ENCODE assay signal across 3 cellular contexts in the genomic region with DNA sequence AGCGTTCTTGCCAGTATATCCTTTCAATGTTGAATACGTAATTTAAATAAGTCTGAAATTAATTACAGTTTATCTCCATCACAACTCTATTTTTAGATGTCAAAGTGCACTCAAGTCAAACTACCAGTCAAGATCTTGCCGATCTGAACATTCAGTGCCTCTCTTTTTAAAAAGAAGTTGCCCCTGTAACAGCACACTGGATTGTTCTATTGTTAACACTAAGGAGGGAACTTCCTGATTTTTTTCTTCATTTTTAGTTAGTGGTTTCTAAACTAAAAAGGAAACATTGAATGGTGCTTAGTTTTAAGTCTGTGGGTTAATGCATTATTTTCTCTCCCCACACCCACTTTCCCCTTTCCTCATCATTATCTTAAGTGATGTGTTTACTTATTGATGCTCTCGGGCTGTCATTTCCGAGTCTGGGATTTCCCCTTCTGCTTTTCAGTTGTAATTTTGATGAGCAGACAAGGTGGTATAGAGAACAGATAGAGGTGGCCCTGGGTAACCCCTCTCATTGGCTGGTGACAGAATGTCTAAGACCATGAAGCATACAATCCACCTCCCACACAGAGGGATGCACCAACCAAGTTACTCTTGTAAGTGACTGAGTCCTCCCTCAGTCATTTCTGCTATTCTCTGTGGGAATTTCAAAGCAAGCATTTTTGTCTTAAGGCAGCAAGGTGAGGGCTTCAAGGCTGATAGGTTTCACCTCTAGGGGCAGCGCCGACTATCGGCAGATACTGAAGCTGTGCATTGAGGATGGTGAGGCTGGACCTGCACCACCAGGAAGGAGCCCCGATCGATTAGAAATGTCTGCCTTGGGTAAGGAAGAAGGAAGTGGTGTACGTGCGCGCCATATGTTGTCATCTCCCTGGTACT.
TF ChIP-seq lines count a peak whose summit lies in the region.

No MANE protein-coding gene starts in this region.

TF ChIP-seq in SK-N-SH treated with all-trans-retinoic acid at 6 μM for 48 hours, 23 proteins besides CTCF, POLR2A, EP300 and RAD21 (continued from another document and continues in another):
- no peak for TF ChIP-seq ARNTL (CRISPR knock-in tag; IDR thresholded peaks at IDR 0.05; ENCODE audit: borderline replicate concordance, low read depth)
- no peak for TF ChIP-seq ISL1 (CRISPR knock-in tag; IDR thresholded peaks at IDR 0.05)
- no peak for TF ChIP-seq CSRNP3 (CRISPR knock-in tag; IDR thresholded peaks at IDR 0.05)
- TF ChIP-seq OSR1 (CRISPR knock-in tag; IDR thresholded peaks at IDR 0.05), result no peak
- TF ChIP-seq ZFP3 (CRISPR knock-in tag; IDR thresholded peaks at IDR 0.05), result no peak
- TF ChIP-seq CSDC2 (CRISPR knock-in tag; IDR thresholded peaks at IDR 0.05), result no peak
- TF ChIP-seq ZFP30 (CRISPR knock-in tag; IDR thresholded peaks at IDR 0.05), result no peak
- TF ChIP-seq, protein P1, sequence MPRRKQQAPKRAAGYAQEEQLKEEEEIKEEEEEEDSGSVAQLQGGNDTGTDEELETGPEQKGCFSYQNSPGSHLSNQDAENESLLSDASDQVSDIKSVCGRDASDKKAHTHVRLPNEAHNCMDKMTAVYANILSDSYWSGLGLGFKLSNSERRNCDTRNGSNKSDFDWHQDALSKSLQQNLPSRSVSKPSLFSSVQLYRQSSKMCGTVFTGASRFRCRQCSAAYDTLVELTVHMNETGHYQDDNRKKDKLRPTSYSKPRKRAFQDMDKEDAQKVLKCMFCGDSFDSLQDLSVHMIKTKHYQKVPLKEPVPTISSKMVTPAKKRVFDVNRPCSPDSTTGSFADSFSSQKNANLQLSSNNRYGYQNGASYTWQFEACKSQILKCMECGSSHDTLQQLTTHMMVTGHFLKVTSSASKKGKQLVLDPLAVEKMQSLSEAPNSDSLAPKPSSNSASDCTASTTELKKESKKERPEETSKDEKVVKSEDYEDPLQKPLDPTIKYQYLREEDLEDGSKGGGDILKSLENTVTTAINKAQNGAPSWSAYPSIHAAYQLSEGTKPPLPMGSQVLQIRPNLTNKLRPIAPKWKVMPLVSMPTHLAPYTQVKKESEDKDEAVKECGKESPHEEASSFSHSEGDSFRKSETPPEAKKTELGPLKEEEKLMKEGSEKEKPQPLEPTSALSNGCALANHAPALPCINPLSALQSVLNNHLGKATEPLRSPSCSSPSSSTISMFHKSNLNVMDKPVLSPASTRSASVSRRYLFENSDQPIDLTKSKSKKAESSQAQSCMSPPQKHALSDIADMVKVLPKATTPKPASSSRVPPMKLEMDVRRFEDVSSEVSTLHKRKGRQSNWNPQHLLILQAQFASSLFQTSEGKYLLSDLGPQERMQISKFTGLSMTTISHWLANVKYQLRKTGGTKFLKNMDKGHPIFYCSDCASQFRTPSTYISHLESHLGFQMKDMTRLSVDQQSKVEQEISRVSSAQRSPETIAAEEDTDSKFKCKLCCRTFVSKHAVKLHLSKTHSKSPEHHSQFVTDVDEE (CRISPR knock-in tag; IDR thresholded peaks at IDR 0.05), result no peak
- no peak for TF ChIP-seq GLIS3 (CRISPR knock-in tag; IDR thresholded peaks at IDR 0.05)
- no peak for TF ChIP-seq POU6F1 (CRISPR knock-in tag; IDR thresholded peaks at IDR 0.05; ENCODE audit: borderline replicate concordance, low read depth)
- TF ChIP-seq ESRRG (CRISPR knock-in tag; IDR thresholded peaks at IDR 0.05), result no peak
- TF ChIP-seq ZNF70 (CRISPR knock-in tag; IDR thresholded peaks at IDR 0.05), result no peak

TF ChIP-seq in endothelial cell of umbilical vein, 7 proteins besides CTCF, POLR2A, EP300 and RAD21 (continued from another document):
- TF ChIP-seq, protein P2, sequence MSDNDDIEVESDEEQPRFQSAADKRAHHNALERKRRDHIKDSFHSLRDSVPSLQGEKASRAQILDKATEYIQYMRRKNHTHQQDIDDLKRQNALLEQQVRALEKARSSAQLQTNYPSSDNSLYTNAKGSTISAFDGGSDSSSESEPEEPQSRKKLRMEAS (IDR thresholded peaks at IDR 0.05; ENCODE audit: insufficient read depth, insufficient read length), result no peak
- TF ChIP-seq EZH2 (IDR thresholded peaks at IDR 0.05; ENCODE audit: borderline replicate concordance, low read depth, low read length, severe bottlenecking) (no peak), POLR2AphosphoS5 (IDR thresholded peaks at IDR 0.05; ENCODE audit: insufficient read depth, low read depth, low read length) (no peak), GATA2 (IDR thresholded peaks at IDR 0.05; ENCODE audit: insufficient read depth, insufficient read length, low read depth, low read length) (no peak), FOS (IDR thresholded peaks at IDR 0.05; ENCODE audit: borderline replicate concordance, insufficient read depth, low read length) (no peak), MYC (IDR thresholded peaks at IDR 0.05; ENCODE audit: low read depth, low read length) (no peak)

TF ChIP-seq in HEK293T, 16 proteins besides CTCF, POLR2A, EP300 and RAD21:
- TF ChIP-seq, protein P3, sequence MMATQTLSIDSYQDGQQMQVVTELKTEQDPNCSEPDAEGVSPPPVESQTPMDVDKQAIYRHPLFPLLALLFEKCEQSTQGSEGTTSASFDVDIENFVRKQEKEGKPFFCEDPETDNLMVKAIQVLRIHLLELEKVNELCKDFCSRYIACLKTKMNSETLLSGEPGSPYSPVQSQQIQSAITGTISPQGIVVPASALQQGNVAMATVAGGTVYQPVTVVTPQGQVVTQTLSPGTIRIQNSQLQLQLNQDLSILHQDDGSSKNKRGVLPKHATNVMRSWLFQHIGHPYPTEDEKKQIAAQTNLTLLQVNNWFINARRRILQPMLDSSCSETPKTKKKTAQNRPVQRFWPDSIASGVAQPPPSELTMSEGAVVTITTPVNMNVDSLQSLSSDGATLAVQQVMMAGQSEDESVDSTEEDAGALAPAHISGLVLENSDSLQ (IDR thresholded peaks at IDR 0.05), result no peak
- TF ChIP-seq FOXA1 (IDR thresholded peaks at IDR 0.05), result no peak
- no peak for TF ChIP-seq HDGF (IDR thresholded peaks at IDR 0.05; ENCODE audit: borderline replicate concordance)
- TF ChIP-seq ARNT (IDR thresholded peaks at IDR 0.05), result no peak
- no peak for TF ChIP-seq SP1 (IDR thresholded peaks at IDR 0.05)
- no peak for TF ChIP-seq FOXM1 (IDR thresholded peaks at IDR 0.05; ENCODE audit: borderline replicate concordance)
- no peak for TF ChIP-seq CTBP1 (IDR thresholded peaks at IDR 0.05; ENCODE audit: borderline replicate concordance)
- no peak for TF ChIP-seq SUZ12 (IDR thresholded peaks at IDR 0.05)
- no peak for TF ChIP-seq TARDBP (IDR thresholded peaks at IDR 0.05)
- TF ChIP-seq NFRKB (IDR thresholded peaks at IDR 0.05), result no peak
- no peak for TF ChIP-seq BHLHE40 (IDR thresholded peaks at IDR 0.05; ENCODE audit: borderline replicate concordance)
- no peak for TF ChIP-seq FOXK2 (IDR thresholded peaks at IDR 0.05)
- no peak for TF ChIP-seq ZNF384 (IDR thresholded peaks at IDR 0.05)
